21 cellular contexts compared by ENCODE assay signal in the genomic region with DNA sequence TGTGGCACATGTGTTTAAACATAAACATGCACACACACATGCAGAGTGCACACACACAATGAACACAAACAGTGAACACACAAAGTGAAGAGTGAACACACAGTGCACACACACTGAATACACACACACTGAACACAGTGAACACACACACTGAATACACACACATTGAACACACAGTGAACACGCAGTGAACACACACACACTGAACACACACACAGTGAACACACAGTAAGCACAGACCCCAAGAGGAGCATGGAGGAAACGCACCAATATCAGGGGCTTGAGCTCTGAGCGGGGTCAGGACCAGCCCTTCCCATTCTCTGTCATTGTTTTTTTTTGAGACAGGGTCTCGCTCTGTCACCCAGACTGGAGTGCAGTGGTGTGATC. TPM values are rescaled to one million over a fixed set of nuclear protein-coding genes. Genes with fewer than 3 reads are reported as not detected.
DNase-seq lines count a peak whose midpoint lies in the region; ATAC-seq, FAIRE-seq and TF ChIP-seq lines count a peak whose summit lies in the region.
"Had no signal": no experiment of that assay in that cellular context is flagged by ENCODE, and none has a peak within 500 bp of the region (broad histone marks: within the 10 kb centered on the region; RNA-seq: fewer than 3 reads in every experiment).

No MANE protein-coding gene starts in this region.

- H2BK12ac ChIP-seq in H1 (ENCODE audit: low read depth, low read length) (no peak overlapping the region), neuronal stem cell (ENCODE audit: low read length) (no peak overlapping the region)

- peak overlapping the region in 2 of 3 donors; percentile 51 to 63 for H3K27ac Mint-ChIP-seq in CD4-positive, CD25-positive, alpha-beta regulatory T cell
- H3K27ac Mint-ChIP-seq: CD4-positive, alpha-beta T cell; IgD-negative memory B cell had no signal

- H3K79me2 ChIP-seq in H1 (ENCODE audit: control insufficient read depth in 1 of 2, insufficient read depth in 2 of 2, low read length in 2 of 2), result no peaks in the 10 kb centered on the region

- peaks cover 0 to 19% (median 4%) of the 10 kb centered on the region in 4 donors for H3K4me1 Mint-ChIP-seq in CD4-positive, CD25-positive, alpha-beta regulatory T cell

- H3K36me3 ChIP-seq in CD4-positive, CD25-positive, alpha-beta regulatory T cell (ENCODE audit: control insufficient read depth, insufficient read depth, low read length), result peaks cover 33% of the 10 kb centered on the region
- H3K36me3 ChIP-seq in IMR-90 (ENCODE audit: control insufficient read depth, insufficient read depth, low read length), result peaks cover 48% of the 10 kb centered on the region
- H3K36me3 ChIP-seq in H1 (ENCODE audit: control insufficient read depth in 2 of 4, insufficient read depth in 4 of 4, low read length in 3 of 4), result peaks cover 0 to 18% (median 12%) of the 10 kb centered on the region in 4 experiments; a peak in 7 of 8 replicates
- peaks cover 22 to 76% of the 10 kb centered on the region in 2 donors for H3K36me3 ChIP-seq in neuronal stem cell (replicated peaks in 1 of 2; ENCODE audit: control insufficient read depth in 2 of 2, insufficient read depth in 2 of 2, low read length in 2 of 2)

- ATAC-seq in CD4-positive, CD25-positive, alpha-beta regulatory T cell (ENCODE audit: low read depth in 2 of 2), result no peak
- ATAC-seq in IMR-90 (ENCODE audit: low read depth) (no peak), HG02588 (IDR thresholded peaks at IDR 0.05; ENCODE audit: unreplicated experiment) (no peak)
- ATAC-seq: GM12878 had no signal

- intact Hi-C loops in IMR-90 (cut with micrococcal nuclease), result no loop called here

- H4K20me1 ChIP-seq in IMR-90 (ENCODE audit: insufficient read depth, low read length), result no peaks in the 10 kb centered on the region; the same call in none of the 2 replicates
- peaks cover 0 to 12% of the 10 kb centered on the region in 2 experiments for H4K20me1 ChIP-seq in H1 (replicated peaks in 1 of 2; ENCODE audit: control insufficient read depth in 1 of 2, insufficient read depth in 2 of 2, low read length in 2 of 2)

- H4K91ac ChIP-seq in IMR-90 (ENCODE audit: insufficient read depth, low read depth, low read length) (no peak overlapping the region), H1 (replicated peaks; ENCODE audit: insufficient read length, low read length) (no peak overlapping the region), neuronal stem cell (ENCODE audit: low read depth, low read length, poor library complexity) (no peak overlapping the region)

- CTCF ChIA-PET in IMR-90 (lab: Yijun Ruan, JAX), result no interaction called here
- CTCF ChIA-PET in H1 (lab: Charles Lee; ENCODE audit: partially characterized antibody), result interaction anchor here (0.9 to 1.6 kb wide), 4 partner anchors 10 to 55 kb away, joined by 3 to 4 read pairs (median 3); no protein-coding TSS in a partner anchor

- DNase-seq in CD4-positive, CD25-positive, alpha-beta regulatory T cell, result no peak
- DNase-seq in IMR-90, result no peak
- DNase-seq in H1 (ENCODE audit: low read depth in 1 of 2, low spot score in 2 of 2), result no peak
- DNase-seq in neuronal stem cell (ENCODE audit: low spot score), result no peak
- no peak for DNase-seq in erythroblast (lab: John Stamatoyannopoulos, UW)
- no peak for DNase-seq in activated CD4-positive, CD25-positive, alpha-beta regulatory T cell (lab: John Stamatoyannopoulos, UW)
- DNase-seq in LoVo (ENCODE audit: low spot score), result no peak
- DNase-seq: 8988T; AML-193; Calu3; CD4-positive, alpha-beta T cell; DMS 273 treated with DMSO at 0.1 percent for 48 hours had no signal

- H3K14ac ChIP-seq in IMR-90 (replicated peaks; ENCODE audit: low read depth, low read length) (no peak overlapping the region), H1 (ENCODE audit: insufficient read length) (no peak overlapping the region), neuronal stem cell (ENCODE audit: low read length) (no peak overlapping the region)

- no peak overlapping the region for H3K4ac ChIP-seq in IMR-90 (ENCODE audit: low read depth, low read length)
- H3K4ac ChIP-seq in H1 (replicated peaks; ENCODE audit: insufficient read length, low read depth, low read length), result no peak overlapping the region
- no peak overlapping the region for H3K4ac ChIP-seq in neuronal stem cell (ENCODE audit: low read length)

- H3K4me3 ChIP-seq in CD4-positive, CD25-positive, alpha-beta regulatory T cell (ENCODE audit: low read depth, low read length), result no peak overlapping the region
- no peak overlapping the region for H3K4me3 ChIP-seq in IMR-90 (ENCODE audit: insufficient read depth, low read depth, low read length)
- H3K4me3 ChIP-seq in H1 (ENCODE audit: extremely low read depth in 1 of 4, insufficient read depth in 2 of 4, low read depth in 3 of 4, low read length in 4 of 4), result no peak overlapping the region
- H3K4me3 ChIP-seq in neuronal stem cell (ENCODE audit: low read length in 2 of 2), result no peak overlapping the region
- H3K4me3 ChIP-seq: BLaER1, GM12878 had no signal

- H3K23me2 ChIP-seq in H1 (ENCODE audit: low read depth, low read length), result no peaks in the 10 kb centered on the region

- H3K23ac ChIP-seq in IMR-90 (ENCODE audit: low read depth, low read length) (no peak overlapping the region), H1 (ENCODE audit: insufficient read length) (no peak overlapping the region), neuronal stem cell (ENCODE audit: low read depth, low read length, poor library complexity) (no peak overlapping the region)

- H3K79me1 ChIP-seq in IMR-90 (ENCODE audit: low read depth in 1 of 2, low read length in 2 of 2) (peaks cover 0 to 10% of the 10 kb centered on the region in 2 experiments; a peak in 2 of 4 replicates), H1 (ENCODE audit: low read depth, low read length) (no peaks in the 10 kb centered on the region), neuronal stem cell (ENCODE audit: low read depth, low read length) (peaks cover 2% of the 10 kb centered on the region)

- H2BK15ac ChIP-seq in IMR-90 (ENCODE audit: low read depth, low read length) (no peak overlapping the region), H1 (ENCODE audit: low read length) (no peak overlapping the region; the same call in 1 of the 2 replicates), neuronal stem cell (ENCODE audit: low read length) (no peak overlapping the region)

- in situ Hi-C loops in IMR-90 (cut with MboI; ENCODE audit: low sequenced_read_pairs), result no loop called here

- H3K18ac ChIP-seq in IMR-90 (ENCODE audit: low read depth, low read length) (no peak overlapping the region), H1 (ENCODE audit: extremely low read depth, low read length) (no peak overlapping the region), neuronal stem cell (ENCODE audit: low read length) (no peak overlapping the region)

- 100% methylated on average over 2 of the region's 4 CpGs; no CpG with 5 or more reads in 1 of the 2 experiments for WGBS in IMR-90 (ENCODE audit: extremely low coverage in 2 of 2, insufficient read length in 1 of 2), 2 experiments
- 96% methylated on average over 4 of the region's 4 CpGs; no CpG with 5 or more reads in 1 of the 2 experiments for WGBS in H1 (ENCODE audit: extremely low coverage in 1 of 2, insufficient coverage in 1 of 2, insufficient read length in 1 of 2, insufficient replicate concordance in 2 of 2, low coverage in 1 of 2, low lambda C conversion rate in 2 of 2, missing lambda C conversion rate in 1 of 2), 2 experiments
- WGBS in neuronal stem cell (ENCODE audit: extremely low coverage in 2 of 2, insufficient read length in 2 of 2, insufficient replicate concordance in 1 of 2), 2 donors, result no CpG with 5 or more reads among the region's 4 CpGs

- no peaks in the 10 kb centered on the region for H3K9me3 ChIP-seq in CD4-positive, CD25-positive, alpha-beta regulatory T cell (ENCODE audit: control insufficient read depth in 2 of 2, low read length in 2 of 2)
- H3K9me3 ChIP-seq in IMR-90 (ENCODE audit: control insufficient read depth, insufficient read depth, low read length) (no peaks in the 10 kb centered on the region), H1 (ENCODE audit: insufficient read depth in 2 of 2, low read depth in 1 of 2, low read length in 1 of 2) (no peaks in the 10 kb centered on the region), neuronal stem cell (replicated peaks in 1 of 2; ENCODE audit: control insufficient read depth in 2 of 2, insufficient read depth in 1 of 2, low read depth in 1 of 2, low read length in 2 of 2) (no peaks in the 10 kb centered on the region)
- H3K9me3 ChIP-seq: BLaER1 had no signal

- no peak overlapping the region; the same call in 1 of the 2 replicates for H3K56ac ChIP-seq in IMR-90 (ENCODE audit: extremely low read depth, insufficient read depth, low read length)
- H3K56ac ChIP-seq in H1 (replicated peaks; ENCODE audit: insufficient read length, low read depth, low read length), result no peak overlapping the region

- no peak overlapping the region for H2AK9ac ChIP-seq in IMR-90 (replicated peaks; ENCODE audit: low read depth, low read length, poor library complexity)

- H3K4me1 ChIP-seq in CD4-positive, CD25-positive, alpha-beta regulatory T cell (ENCODE audit: control insufficient read depth, insufficient read depth, low read length, poor library complexity, severe bottlenecking), result no peaks in the 10 kb centered on the region
- H3K4me1 ChIP-seq in IMR-90 (ENCODE audit: control insufficient read depth, insufficient read depth, low read length) (peaks cover 7% of the 10 kb centered on the region), H1 (replicated peaks in 1 of 4; ENCODE audit: control insufficient read depth in 3 of 4, insufficient read depth in 4 of 4, low read length in 3 of 4) (no peaks in the 10 kb centered on the region), neuronal stem cell (ENCODE audit: control insufficient read depth in 2 of 2, insufficient read depth in 1 of 2, low read depth in 1 of 2, low read length in 2 of 2) (peaks cover 0 to 7% of the 10 kb centered on the region in 2 donors)

- H3K9ac ChIP-seq in IMR-90 (ENCODE audit: low read depth, low read length), result no peak overlapping the region
- H3K9ac ChIP-seq in H1 (replicated peaks in 1 of 4; ENCODE audit: extremely low read depth in 1 of 4, low read depth in 3 of 4, low read length in 3 of 4), result no peak overlapping the region; a peak in 1 of 7 replicates
- peak overlapping the region; percentile 17 for H3K9ac ChIP-seq in neuronal stem cell (ENCODE audit: low read depth, low read length, poor library complexity)
- H3K9ac ChIP-seq: BLaER1, KMS-11 had no signal

- H2AK5ac ChIP-seq in IMR-90 (ENCODE audit: low read depth, low read length) (peak overlapping the region; percentile 15; the same call in 1 of the 2 replicates), H1 (ENCODE audit: low read depth, low read length) (no peak overlapping the region; the same call in 1 of the 2 replicates), neuronal stem cell (ENCODE audit: low read depth, low read length) (no peak overlapping the region)

- no peaks in the 10 kb centered on the region for H3K27me3 ChIP-seq in CD4-positive, CD25-positive, alpha-beta regulatory T cell (ENCODE audit: control insufficient read depth, insufficient read depth, low read length)
- H3K27me3 ChIP-seq in IMR-90 (ENCODE audit: control insufficient read depth, insufficient read depth, low read length), result no peaks in the 10 kb centered on the region
- no peaks in the 10 kb centered on the region for H3K27me3 ChIP-seq in H1 (replicated peaks in 1 of 4; ENCODE audit: control insufficient read depth in 3 of 4, extremely low read depth in 1 of 4, insufficient read depth in 3 of 4, low read length in 3 of 4)
- H3K27me3 ChIP-seq in neuronal stem cell (ENCODE audit: control insufficient read depth in 3 of 3, insufficient read depth in 3 of 3, low read depth in 1 of 3, low read length in 3 of 3), result no peaks in the 10 kb centered on the region
- H3K27me3 ChIP-seq: BLaER1 had no signal

- TF ChIP-seq RAD21 in IMR-90 (IDR thresholded peaks at IDR 0.05; ENCODE audit: low read length) (no peak), H1 (IDR thresholded peaks at IDR 0.05 in 1 of 2, conservative IDR thresholded peaks at IDR 0.05 in 1 of 2; ENCODE audit: low read depth in 2 of 2, low read length in 2 of 2) (no peak)

- no peak for TF ChIP-seq EP300 in H1 (IDR thresholded peaks at IDR 0.05; ENCODE audit: borderline replicate concordance in 1 of 2, low read depth in 2 of 2, low read length in 2 of 2)

- H3K4me2 ChIP-seq in IMR-90 (ENCODE audit: low read depth, low read length) (no peak overlapping the region), H1 (ENCODE audit: insufficient read depth in 1 of 2, low read depth in 2 of 2, low read length in 2 of 2) (no peak overlapping the region), neuronal stem cell (ENCODE audit: insufficient read depth, low read length, poor library complexity, severe bottlenecking) (no peak overlapping the region)
- H3K4me2 ChIP-seq: KMS-11 had no signal

- H2BK120ac ChIP-seq in IMR-90 (ENCODE audit: low read depth, low read length), result no peak overlapping the region
- H2BK120ac ChIP-seq in H1 (replicated peaks; ENCODE audit: low read depth, low read length), result no peak overlapping the region
- no peak overlapping the region for H2BK120ac ChIP-seq in neuronal stem cell (ENCODE audit: low read depth, low read length)

- H3K4me3 Mint-ChIP-seq in CD4-positive, CD25-positive, alpha-beta regulatory T cell, result no peak overlapping the region
- H3K4me3 Mint-ChIP-seq: CD4-positive, alpha-beta T cell; IgD-negative memory B cell had no signal

- H3K36me3 Mint-ChIP-seq in CD4-positive, CD25-positive, alpha-beta regulatory T cell, result peaks cover 17% of the 10 kb centered on the region
- H3K36me3 Mint-ChIP-seq: IgD-negative memory B cell had no signal

- BruUV-seq in IMR-90 (replicated peaks; lab: Mats Ljungman, UMichigan), result no TSS peak

- H2BK5ac ChIP-seq in IMR-90 (ENCODE audit: low read depth, low read length, poor library complexity, severe bottlenecking), result no peak overlapping the region
- peak overlapping the region; percentile 24; the same call in 1 of the 2 replicates for H2BK5ac ChIP-seq in H1 (ENCODE audit: low read depth, low read length)
- no peak overlapping the region for H2BK5ac ChIP-seq in neuronal stem cell (ENCODE audit: low read length)

- TF ChIP-seq CTCF in IMR-90 (conservative IDR thresholded peaks at IDR 0.05; ENCODE audit: low read depth, low read length) (no peak), H1 (IDR thresholded peaks at IDR 0.05; ENCODE audit: control extremely low read depth in 1 of 3, insufficient read depth in 1 of 3, low read depth in 1 of 3, low read length in 3 of 3) (no peak)

- POLR2A ChIA-PET in IMR-90 (lab: Charles Lee; ENCODE audit: unreplicated experiment) (no interaction called here), H1 (lab: Charles Lee; ENCODE audit: partially characterized antibody) (no interaction called here)

- H4K5ac ChIP-seq in IMR-90 (ENCODE audit: low read depth, low read length) (no peak overlapping the region), H1 (ENCODE audit: insufficient read length, low read depth, low read length) (no peak overlapping the region)

- H3K27ac ChIP-seq in CD4-positive, CD25-positive, alpha-beta regulatory T cell (ENCODE audit: insufficient read depth, low read length, poor library complexity, severe bottlenecking), result no peak overlapping the region
- H3K27ac ChIP-seq in IMR-90 (ENCODE audit: insufficient read depth, low read length) (no peak overlapping the region), H1 (ENCODE audit: low read depth, low read length) (no peak overlapping the region), neuronal stem cell (replicated peaks; ENCODE audit: low read length) (no peak overlapping the region)
- H3K27ac ChIP-seq: HL-60, KMS-11 had no signal

- H3K27me3 Mint-ChIP-seq in CD4-positive, CD25-positive, alpha-beta regulatory T cell, result no peaks in the 10 kb centered on the region
- H3K27me3 Mint-ChIP-seq: CD4-positive, alpha-beta T cell; IgD-negative memory B cell had no signal

- H2AFZ ChIP-seq in IMR-90 (replicated peaks; ENCODE audit: low read length, poor library complexity) (no peak overlapping the region), H1 (ENCODE audit: low read length) (no peak overlapping the region), neuronal stem cell (ENCODE audit: low read length) (no peak overlapping the region)

- H2BK20ac ChIP-seq in IMR-90 (ENCODE audit: low read depth, low read length), result no peak overlapping the region
- no peak overlapping the region for H2BK20ac ChIP-seq in H1 (ENCODE audit: low read length)

- no peak overlapping the region for H4K8ac ChIP-seq in IMR-90 (ENCODE audit: low read depth in 2 of 2, low read length in 2 of 2)
- H4K8ac ChIP-seq in H1 (ENCODE audit: extremely low read depth, insufficient read depth, low read length), result no peak overlapping the region
- no peak overlapping the region for H4K8ac ChIP-seq in neuronal stem cell (ENCODE audit: low read depth, low read length)

- no peak for FAIRE-seq in H1 (lab: Jason Lieb, UNC)
- FAIRE-seq: GM12878, GM19239, H54 had no signal

- peaks cover 4% of the 10 kb centered on the region; the same call in 1 of the 2 replicates for H3K9me1 ChIP-seq in IMR-90 (ENCODE audit: insufficient read depth, low read length)

- peaks cover 0 to 2% (median 0%) of the 10 kb centered on the region in 7 donors for H3K9me3 Mint-ChIP-seq in CD4-positive, CD25-positive, alpha-beta regulatory T cell
- H3K9me3 Mint-ChIP-seq: CD4-positive, alpha-beta T cell; IgD-negative memory B cell had no signal

- TF ChIP-seq POLR2A in IMR-90 (IDR thresholded peaks at IDR 0.05; ENCODE audit: low read depth, low read length) (no peak), H1 (IDR thresholded peaks at IDR 0.05; ENCODE audit: control extremely low read depth in 1 of 2, low read depth in 2 of 2, low read length in 2 of 2) (no peak), erythroblast (IDR thresholded peaks at IDR 0.05; ENCODE audit: low read length) (no peak)

- dilution Hi-C loops in IMR-90 (cut with HindIII; ENCODE audit: low sequenced_read_pairs, unreplicated experiment), result no loop called here

RNA-seq across cellular contexts. Expression of gene HELZ2, which starts 17.1 kb away (rescaled TPM):
- total RNA-seq in CD4-positive, CD25-positive, alpha-beta regulatory T cell, result 124 TPM
- 1 to 10 TPM; 5.8 to 8.9 (median 7.1) TPM for polyA plus RNA-seq in CD4-positive, CD25-positive, alpha-beta regulatory T cell
- total RNA-seq in IMR-90 (2012; rRNA removed), result 4.2 and 4.7 TPM in 2 replicates
- polyA plus RNA-seq in IMR-90 (2012; rRNA removed) (10.6 and 12.2 TPM in 2 replicates), H1 (2011; rRNA removed) (7.9 and 14.0 TPM in 2 replicates)
- 3.2 and 6.8 TPM in 2 replicates for polyA plus RNA-seq in IMR-90 (2012; cell fraction: cytosol; rRNA removed)
- polyA plus RNA-seq in IMR-90 (2012; cell fraction: nucleus; rRNA removed; ENCODE audit: low replicate concordance), result 10.9 and 32.5 TPM in 2 replicates
- total RNA-seq in H1 (2021; fragmentation: NEBNext Ultra II Directional; extraction: Animal tissue kit (Norgen Biotek cat#: 25700)), result 17.5 and 18.2 TPM in 2 replicates
- polyA plus RNA-seq in H1 (2011; cell fraction: cytosol; rRNA removed), result 10.0 TPM
- polyA plus RNA-seq in H1 (2011; cell fraction: nucleus; rRNA removed), result 48.4 TPM
- polyA plus RNA-seq in H1 (2012, experiment 1 of 2), result 7.8 to 17.1 TPM (median 14.4 TPM) in 4 replicates
- 9.1 TPM for polyA plus RNA-seq in H1 (2012, experiment 2 of 2)
- 9.5 TPM for polyA plus RNA-seq in H1 (2013, experiment 1 of 2)
- 8.5 TPM for polyA plus RNA-seq in H1 (2013, experiment 2 of 2)
- polyA minus RNA-seq in H1 (2011; rRNA and poly(A)+ RNA removed), result 16.0 and 19.4 TPM in 2 replicates
- polyA minus RNA-seq in H1 (2011; cell fraction: cytosol; rRNA and poly(A)+ RNA removed), result 21.0 TPM
- 35.2 TPM for polyA minus RNA-seq in H1 (2011; cell fraction: nucleus; rRNA and poly(A)+ RNA removed)
- 5.7 TPM for polyA plus RNA-seq in neuronal stem cell (2013, experiment 1 of 2)
- 5.8 TPM for polyA plus RNA-seq in neuronal stem cell (2013, experiment 2 of 2)

RNA-seq across cellular contexts. Expression of gene GMEB2, which starts 35.8 kb away (rescaled TPM):
- 21.9 TPM for total RNA-seq in CD4-positive, CD25-positive, alpha-beta regulatory T cell
- polyA plus RNA-seq in CD4-positive, CD25-positive, alpha-beta regulatory T cell, result 10 to 100 TPM in 2 of 4 donors, 1 to 10 TPM in 2; 8.3 to 10.5 (median 9.4) TPM
- total RNA-seq in IMR-90 (2012; rRNA removed), result 5.0 and 5.3 TPM in 2 replicates
- polyA plus RNA-seq in IMR-90 (2012; rRNA removed) (10.0 and 10.6 TPM in 2 replicates), H1 (2011; rRNA removed) (14.2 and 19.1 TPM in 2 replicates)
- 7.2 and 11.4 TPM in 2 replicates for polyA plus RNA-seq in IMR-90 (2012; cell fraction: cytosol; rRNA removed)
- 17.0 and 27.6 TPM in 2 replicates for polyA plus RNA-seq in IMR-90 (2012; cell fraction: nucleus; rRNA removed; ENCODE audit: low replicate concordance)
- total RNA-seq in H1 (2021; fragmentation: NEBNext Ultra II Directional; extraction: Animal tissue kit (Norgen Biotek cat#: 25700)), result 12.9 and 14.2 TPM in 2 replicates
- polyA plus RNA-seq in H1 (2011; cell fraction: cytosol; rRNA removed), result 11.7 TPM
- 19.6 TPM for polyA plus RNA-seq in H1 (2011; cell fraction: nucleus; rRNA removed)
- polyA plus RNA-seq in H1 (2012, experiment 1 of 2), result 8.1 to 13.0 TPM (median 12.1 TPM) in 4 replicates
- 11.4 TPM for polyA plus RNA-seq in H1 (2012, experiment 2 of 2)
- polyA plus RNA-seq in H1 (2013, experiment 1 of 2), result 8.3 TPM
- 8.1 TPM for polyA plus RNA-seq in H1 (2013, experiment 2 of 2)
- polyA minus RNA-seq in H1 (2011; rRNA and poly(A)+ RNA removed), result 7.5 TPM in 2 replicates
- 8.1 TPM for polyA minus RNA-seq in H1 (2011; cell fraction: cytosol; rRNA and poly(A)+ RNA removed)
- polyA minus RNA-seq in H1 (2011; cell fraction: nucleus; rRNA and poly(A)+ RNA removed), result 6.3 TPM
- 9.0 TPM for polyA plus RNA-seq in neuronal stem cell (2013, experiment 1 of 2)
- polyA plus RNA-seq in neuronal stem cell (2013, experiment 2 of 2), result 8.7 TPM

RNA-seq across cellular contexts. Expression of gene FNDC11, which starts 37.2 kb away (rescaled TPM):
- total RNA-seq in CD4-positive, CD25-positive, alpha-beta regulatory T cell, result 1.5 TPM
- polyA plus RNA-seq in CD4-positive, CD25-positive, alpha-beta regulatory T cell, result under 1 TPM; 0.07 to 0.94 (median 0.18) TPM
- 0.28 and 0.36 TPM in 2 replicates for total RNA-seq in IMR-90 (2012; rRNA removed)
- 1.0 and 1.6 TPM in 2 replicates for polyA plus RNA-seq in IMR-90 (2012; rRNA removed)
- polyA plus RNA-seq in IMR-90 (2012; cell fraction: cytosol; rRNA removed), result 0.57 and 1.9 TPM in 2 replicates
- 3.1 and 7.9 TPM in 2 replicates for polyA plus RNA-seq in IMR-90 (2012; cell fraction: nucleus; rRNA removed; ENCODE audit: low replicate concordance)
- total RNA-seq in H1 (2021; fragmentation: NEBNext Ultra II Directional; extraction: Animal tissue kit (Norgen Biotek cat#: 25700)), result 2.5 and 2.6 TPM in 2 replicates
- 8.8 and 13.5 TPM in 2 replicates for polyA plus RNA-seq in H1 (2011; rRNA removed)
- polyA plus RNA-seq in H1 (2011; cell fraction: cytosol; rRNA removed), result 9.1 TPM
- polyA plus RNA-seq in H1 (2011; cell fraction: nucleus; rRNA removed), result 17.7 TPM
- 2.1 to 3.9 TPM (median 3.5 TPM) in 4 replicates for polyA plus RNA-seq in H1 (2012, experiment 1 of 2)
- polyA plus RNA-seq in H1 (2012, experiment 2 of 2), result 3.5 TPM
- 3.0 TPM for polyA plus RNA-seq in H1 (2013, experiment 1 of 2)
- 2.8 TPM for polyA plus RNA-seq in H1 (2013, experiment 2 of 2)
- polyA minus RNA-seq in H1 (2011; rRNA and poly(A)+ RNA removed), result 2.3 and 2.5 TPM in 2 replicates
- polyA minus RNA-seq in H1 (2011; cell fraction: cytosol; rRNA and poly(A)+ RNA removed), result 4.5 TPM
- 7.0 TPM for polyA minus RNA-seq in H1 (2011; cell fraction: nucleus; rRNA and poly(A)+ RNA removed)
- polyA plus RNA-seq in neuronal stem cell (2013, experiment 1 of 2), result 7.5 TPM
- polyA plus RNA-seq in neuronal stem cell (2013, experiment 2 of 2), result 7.2 TPM
- total RNA-seq: Calu3 had no signal

RNA-seq across cellular contexts. Expression of gene SRMS, which starts 43.6 kb away (rescaled TPM):
- total RNA-seq in CD4-positive, CD25-positive, alpha-beta regulatory T cell, result not detected
- polyA plus RNA-seq in CD4-positive, CD25-positive, alpha-beta regulatory T cell, result not detected
- total RNA-seq in IMR-90 (2012; rRNA removed), result not detected in 2 replicates
- not detected in 2 replicates for polyA plus RNA-seq in IMR-90 (2012; rRNA removed)
- polyA plus RNA-seq in IMR-90 (2012; cell fraction: cytosol; rRNA removed), result not detected in 2 replicates
- polyA plus RNA-seq in IMR-90 (2012; cell fraction: nucleus; rRNA removed; ENCODE audit: low replicate concordance), result not detected in 2 replicates
- total RNA-seq in H1 (2021; fragmentation: NEBNext Ultra II Directional; extraction: Animal tissue kit (Norgen Biotek cat#: 25700)), result 0.29 and 0.76 TPM in 2 replicates
- polyA plus RNA-seq in H1 (2011; rRNA removed), result 0.39 and 0.66 TPM in 2 replicates
- 0.36 TPM for polyA plus RNA-seq in H1 (2011; cell fraction: cytosol; rRNA removed)
- polyA plus RNA-seq in H1 (2011; cell fraction: nucleus; rRNA removed), result 2.9 TPM
- polyA plus RNA-seq in H1 (2012, experiment 1 of 2), result 0.23 to 0.46 TPM (median 0.39 TPM) in 4 replicates
- 0.10 TPM for polyA plus RNA-seq in H1 (2012, experiment 2 of 2)
- 0.28 TPM for polyA plus RNA-seq in H1 (2013, experiment 1 of 2)
- 0.15 TPM for polyA plus RNA-seq in H1 (2013, experiment 2 of 2)
- 0.10 TPM in 1 of 2 replicates, not detected in the other for polyA minus RNA-seq in H1 (2011; rRNA and poly(A)+ RNA removed)
- not detected for polyA minus RNA-seq in H1 (2011; cell fraction: cytosol; rRNA and poly(A)+ RNA removed)
- polyA minus RNA-seq in H1 (2011; cell fraction: nucleus; rRNA and poly(A)+ RNA removed), result 0.50 TPM
- polyA plus RNA-seq in neuronal stem cell (2013, experiment 1 of 2), result not detected
- polyA plus RNA-seq in neuronal stem cell (2013, experiment 2 of 2), result not detected
- total RNA-seq: Calu3; CD4-positive, alpha-beta T cell; G401; GM12878 had no signal
- polyA plus RNA-seq: GM12878 had no signal

RNA-seq across cellular contexts. Expression of gene PTK6, which starts 54.0 kb away (rescaled TPM):
- 0.20 TPM for total RNA-seq in CD4-positive, CD25-positive, alpha-beta regulatory T cell
- polyA plus RNA-seq in CD4-positive, CD25-positive, alpha-beta regulatory T cell, result under 1 TPM in 3 of 4 donors, not detected in 1; 0.15 to 0.21 (median 0.19) TPM
- total RNA-seq in IMR-90 (2012; rRNA removed), result not detected in 2 replicates
- polyA plus RNA-seq in IMR-90 (2012; rRNA removed) (0.07 TPM in 1 of 2 replicates, not detected in the other), H1 (2011; rRNA removed) (0.12 and 0.30 TPM in 2 replicates)
- 0.03 and 0.04 TPM in 2 replicates for polyA plus RNA-seq in IMR-90 (2012; cell fraction: cytosol; rRNA removed)
- polyA plus RNA-seq in IMR-90 (2012; cell fraction: nucleus; rRNA removed; ENCODE audit: low replicate concordance), result 0.19 and 0.28 TPM in 2 replicates
- total RNA-seq in H1 (2021; fragmentation: NEBNext Ultra II Directional; extraction: Animal tissue kit (Norgen Biotek cat#: 25700)), result 0.17 and 0.19 TPM in 2 replicates
- 0.27 TPM for polyA plus RNA-seq in H1 (2011; cell fraction: cytosol; rRNA removed)
- 0.67 TPM for polyA plus RNA-seq in H1 (2011; cell fraction: nucleus; rRNA removed)
- 0.32 to 0.41 TPM (median 0.40 TPM) in 4 replicates for polyA plus RNA-seq in H1 (2012, experiment 1 of 2)
- 0.25 TPM for polyA plus RNA-seq in H1 (2012, experiment 2 of 2)
- polyA plus RNA-seq in H1 (2013, experiment 1 of 2), result 0.08 TPM
- polyA plus RNA-seq in H1 (2013, experiment 2 of 2), result 0.07 TPM
- 0.12 TPM in 1 of 2 replicates, not detected in the other for polyA minus RNA-seq in H1 (2011; rRNA and poly(A)+ RNA removed)
- 0.37 TPM for polyA minus RNA-seq in H1 (2011; cell fraction: cytosol; rRNA and poly(A)+ RNA removed)
- 0.20 TPM for polyA minus RNA-seq in H1 (2011; cell fraction: nucleus; rRNA and poly(A)+ RNA removed)
- polyA plus RNA-seq in neuronal stem cell (2013, experiment 1 of 2), result not detected
- polyA plus RNA-seq in neuronal stem cell (2013, experiment 2 of 2), result not detected
